In the genomic region with DNA sequence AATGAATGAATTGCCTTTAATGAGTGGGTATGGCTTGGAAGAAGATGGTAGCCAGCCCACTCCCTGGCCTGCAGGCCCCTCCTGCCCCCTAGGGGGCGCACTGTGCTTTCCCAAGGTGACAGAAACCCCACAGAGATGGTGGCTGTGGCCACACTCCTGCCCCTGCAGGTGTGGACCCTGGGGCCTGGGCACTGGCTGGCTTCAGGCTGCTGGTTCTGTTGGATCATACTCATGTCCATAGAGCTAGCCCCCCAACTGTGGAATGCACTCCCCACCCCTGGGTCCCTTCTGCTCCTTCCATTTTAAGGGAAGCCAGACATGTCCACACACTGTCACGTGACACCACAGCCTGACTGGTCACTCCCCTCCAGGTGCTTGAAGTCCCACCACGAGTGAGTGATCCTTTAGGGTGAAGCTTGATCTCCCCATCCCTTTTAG, we compare ENCODE assay signal across 9 cellular contexts. TPM values are rescaled to one million over a fixed set of nuclear protein-coding genes. Genes with fewer than 3 reads are reported as not detected.
DNase-seq lines count a peak whose midpoint lies in the region; ATAC-seq lines count a peak whose summit lies in the region.
"Had no signal": no experiment of that assay in that cellular context is flagged by ENCODE, and none has a peak within 500 bp of the region (broad histone marks: within the 10 kb centered on the region; RNA-seq: fewer than 3 reads in every experiment).

No MANE protein-coding gene starts in this region.

- no peaks in the 10 kb centered on the region for H3K36me3 ChIP-seq in aorta (ENCODE audit: control insufficient read depth in 1 of 2, insufficient read depth in 2 of 2, low read length in 1 of 2)

- no peaks in the 10 kb centered on the region for H3K9me3 ChIP-seq in aorta (ENCODE audit: control insufficient read depth, low read length)

- 48 to 64% methylated on average over 3 of the region's 3 CpGs for WGBS in aorta, 2 donors

- H3K4me3 Mint-ChIP-seq in activated naive CD8-positive, alpha-beta T cell treated with anti-CD3 and anti-CD28 coated beads, Interleukin-2, amount 50 U/mL, for 24 hours: no peak overlapping the region
- H3K4me3 Mint-ChIP-seq in immature natural killer cell: no peak overlapping the region

- no peaks in the 10 kb centered on the region for H3K4me1 ChIP-seq in aorta (ENCODE audit: control insufficient read depth in 1 of 2, insufficient read depth in 2 of 2, low read length in 2 of 2)

- peak overlapping the region in 1 of 2 donors; percentile 4 for H3K27ac ChIP-seq in aorta (ENCODE audit: low read depth in 1 of 2, low read length in 2 of 2)
- H3K27ac ChIP-seq: SK-N-MC had no signal

- intact Hi-C loops in aorta (cut with DNase I): loop anchor here (5.0 kb wide), 2 partner anchors 37 to 42 kb away; no protein-coding TSS in a partner anchor

- DNase-seq in EH (ENCODE audit: low read depth) (peak; percentile 40), HCEC 1CT (peak; percentile 37), RKO (ENCODE audit: low spot score) (peak; percentile 21), immature natural killer cell (peak; percentile 35 to 43 (median 41)), Ammon's horn (ENCODE audit: low spot score) (no peak), aorta (no peak)
- DNase-seq in activated naive CD8-positive, alpha-beta T cell treated with anti-CD3 and anti-CD28 coated beads, Interleukin-2, amount 50 U/mL, for 24 hours: peak; percentile 75
- peak; percentile 22 for DNase-seq in stimulated activated CD8-positive, alpha-beta memory T cell treated with anti-CD3 and anti-CD28 coated beads, Interleukin-12 subunit alpha, Interleukin-12 subunit beta, amount 100 ng/mL, for 1 hour (ENCODE audit: low read depth)

- H3K27me3 ChIP-seq in aorta (ENCODE audit: control insufficient read depth in 1 of 2, insufficient read depth in 2 of 2, low read length in 1 of 2): no peaks in the 10 kb centered on the region

- peak; percentile 62 for ATAC-seq in activated naive CD8-positive, alpha-beta T cell treated with anti-CD3 and anti-CD28 coated beads, Interleukin-2, amount 50 U/mL, for 24 hours
- no peak for ATAC-seq in aorta (ENCODE audit: low FRiP score)

- no peak overlapping the region for H3K27ac Mint-ChIP-seq in activated naive CD8-positive, alpha-beta T cell treated with anti-CD3 and anti-CD28 coated beads, Interleukin-2, amount 50 U/mL, for 24 hours
- no peak overlapping the region for H3K27ac Mint-ChIP-seq in immature natural killer cell

- no peaks in the 10 kb centered on the region for H3K9me3 Mint-ChIP-seq in activated naive CD8-positive, alpha-beta T cell treated with anti-CD3 and anti-CD28 coated beads, Interleukin-2, amount 50 U/mL, for 24 hours
- H3K9me3 Mint-ChIP-seq in immature natural killer cell: no peaks in the 10 kb centered on the region

- no peaks in the 10 kb centered on the region for H3K4me1 Mint-ChIP-seq in activated naive CD8-positive, alpha-beta T cell treated with anti-CD3 and anti-CD28 coated beads, Interleukin-2, amount 50 U/mL, for 24 hours
- peaks cover 0 to 3% of the 10 kb centered on the region in 2 donors for H3K4me1 Mint-ChIP-seq in immature natural killer cell

- H3K27me3 Mint-ChIP-seq in activated naive CD8-positive, alpha-beta T cell treated with anti-CD3 and anti-CD28 coated beads, Interleukin-2, amount 50 U/mL, for 24 hours: peaks cover 6% of the 10 kb centered on the region
- peaks cover 0 to 6% (median 1%) of the 10 kb centered on the region in 3 donors for H3K27me3 Mint-ChIP-seq in immature natural killer cell (ENCODE audit: low read depth in 3 of 3)

- no peak overlapping the region for H3K4me3 ChIP-seq in aorta (ENCODE audit: low read length in 2 of 2)
- H3K4me3 ChIP-seq: SK-N-MC had no signal

- H3K36me3 Mint-ChIP-seq in activated naive CD8-positive, alpha-beta T cell treated with anti-CD3 and anti-CD28 coated beads, Interleukin-2, amount 50 U/mL, for 24 hours (ENCODE audit: low read depth): no peaks in the 10 kb centered on the region
- H3K36me3 Mint-ChIP-seq in immature natural killer cell: peaks cover 0 to 4% (median 0%) of the 10 kb centered on the region in 3 donors

RNA-seq across cellular contexts. Expression of a gene that starts 44.8 kb away (rescaled TPM):
- polyA plus RNA-seq in immature natural killer cell (1 to 10 TPM; 1.6 to 2.2 (median 1.7) TPM), aorta (10 to 100 TPM; 42.2 to 60.4 TPM)
- total RNA-seq in aorta: 10 to 100 TPM; 79.3 to 99.6 TPM

RNA-seq across cellular contexts. Expression of a gene that starts 53.3 kb away (rescaled TPM):
- 10 to 100 TPM in 2 of 3 donors, 1 to 10 TPM in 1; 9.6 to 15.1 (median 13.1) TPM for polyA plus RNA-seq in immature natural killer cell
- total RNA-seq in aorta: 10 to 100 TPM; 16.8 to 21.2 TPM
- 10 to 100 TPM in 1 of 2 donors, 1 to 10 TPM in 1; 9.0 to 11.1 TPM for polyA plus RNA-seq in aorta

Comparison
In these comparisons a context has a peak if more than half of its experiments do, and no peak if none do; other contexts are left out.
1. DNase-seq: peak in EH (single experiment), HCEC 1CT (single experiment), RKO (single experiment), activated naive CD8-positive, alpha-beta T cell treated with anti-CD3 and anti-CD28 coated beads, Interleukin-2, amount 50 U/mL, for 24 hours (single experiment), immature natural killer cell (3 of 3) and stimulated activated CD8-positive, alpha-beta memory T cell treated with anti-CD3 and anti-CD28 coated beads, Interleukin-12 subunit alpha, Interleukin-12 subunit beta, amount 100 ng/mL, for 1 hour (single experiment); none in Ammon's horn (single experiment) and aorta (0 of 2).
2. RNA of a gene that starts 44.8 kb away (polyA plus RNA-seq): 42.2 to 60.4 TPM in aorta; 1.6 to 2.2 TPM in immature natural killer cell; every median in the first group is over 10 times any median in the second.